ENCODE assay signal across 1 cellular context in the genomic region with DNA sequence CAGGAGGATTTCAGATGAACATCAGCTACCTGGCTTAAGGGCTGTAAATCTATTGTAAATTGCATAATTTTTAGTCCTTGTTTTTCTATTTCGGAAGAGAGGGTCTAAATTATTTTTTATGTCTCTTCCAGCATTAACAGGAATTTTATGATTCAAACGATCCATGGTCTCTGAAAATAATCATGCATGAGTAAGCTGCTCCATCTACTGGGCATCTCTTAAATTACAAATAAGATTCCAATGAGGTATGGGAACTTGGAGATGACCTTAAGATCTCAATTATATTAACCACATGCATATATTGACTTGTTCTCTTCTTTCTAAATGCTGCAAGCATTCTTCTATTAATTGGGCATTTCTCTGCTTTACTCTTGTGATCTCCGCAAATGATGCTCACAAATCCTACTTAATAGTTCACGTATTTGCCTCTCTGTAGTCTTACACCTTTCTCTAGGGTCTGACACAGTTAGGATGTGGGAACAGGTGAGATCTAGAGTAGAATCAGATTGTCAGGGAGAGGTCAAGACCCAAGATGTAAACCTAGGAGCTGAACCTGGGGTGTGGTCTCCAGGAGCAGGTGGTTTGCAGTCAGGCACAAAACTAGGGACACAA.
TF ChIP-seq lines count a peak whose summit lies in the region.

No MANE protein-coding gene starts in this region.

TF ChIP-seq in GM23338, 12 proteins besides CTCF, POLR2A, EP300 and RAD21 (continued from another document):
- TF ChIP-seq, protein P1, sequence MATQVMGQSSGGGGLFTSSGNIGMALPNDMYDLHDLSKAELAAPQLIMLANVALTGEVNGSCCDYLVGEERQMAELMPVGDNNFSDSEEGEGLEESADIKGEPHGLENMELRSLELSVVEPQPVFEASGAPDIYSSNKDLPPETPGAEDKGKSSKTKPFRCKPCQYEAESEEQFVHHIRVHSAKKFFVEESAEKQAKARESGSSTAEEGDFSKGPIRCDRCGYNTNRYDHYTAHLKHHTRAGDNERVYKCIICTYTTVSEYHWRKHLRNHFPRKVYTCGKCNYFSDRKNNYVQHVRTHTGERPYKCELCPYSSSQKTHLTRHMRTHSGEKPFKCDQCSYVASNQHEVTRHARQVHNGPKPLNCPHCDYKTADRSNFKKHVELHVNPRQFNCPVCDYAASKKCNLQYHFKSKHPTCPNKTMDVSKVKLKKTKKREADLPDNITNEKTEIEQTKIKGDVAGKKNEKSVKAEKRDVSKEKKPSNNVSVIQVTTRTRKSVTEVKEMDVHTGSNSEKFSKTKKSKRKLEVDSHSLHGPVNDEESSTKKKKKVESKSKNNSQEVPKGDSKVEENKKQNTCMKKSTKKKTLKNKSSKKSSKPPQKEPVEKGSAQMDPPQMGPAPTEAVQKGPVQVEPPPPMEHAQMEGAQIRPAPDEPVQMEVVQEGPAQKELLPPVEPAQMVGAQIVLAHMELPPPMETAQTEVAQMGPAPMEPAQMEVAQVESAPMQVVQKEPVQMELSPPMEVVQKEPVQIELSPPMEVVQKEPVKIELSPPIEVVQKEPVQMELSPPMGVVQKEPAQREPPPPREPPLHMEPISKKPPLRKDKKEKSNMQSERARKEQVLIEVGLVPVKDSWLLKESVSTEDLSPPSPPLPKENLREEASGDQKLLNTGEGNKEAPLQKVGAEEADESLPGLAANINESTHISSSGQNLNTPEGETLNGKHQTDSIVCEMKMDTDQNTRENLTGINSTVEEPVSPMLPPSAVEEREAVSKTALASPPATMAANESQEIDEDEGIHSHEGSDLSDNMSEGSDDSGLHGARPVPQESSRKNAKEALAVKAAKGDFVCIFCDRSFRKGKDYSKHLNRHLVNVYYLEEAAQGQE (IDR thresholded peaks at IDR 0.05; ENCODE audit: unreplicated experiment) = no peak
- TF ChIP-seq ZNF331 (CRISPR knock-in tag; IDR thresholded peaks at IDR 0.05; ENCODE audit: low read depth) (no peak), EZH2 (IDR thresholded peaks at IDR 0.05; ENCODE audit: low read depth, unreplicated experiment) (no peak), CREB1 (CRISPR knock-in tag; IDR thresholded peaks at IDR 0.05; ENCODE audit: low read depth) (no peak), STAT1 (IDR thresholded peaks at IDR 0.05; ENCODE audit: unreplicated experiment) (no peak)
TF ChIP-seq in GM23338: peak in this region for 0.
